In genomic region chr13:46896346-46897138, GRCh38 we compare ENCODE assay signal across 8 cellular contexts. TPM values are rescaled to one million over a fixed set of nuclear protein-coding genes. Genes with fewer than 3 reads are reported as not detected.
A peak's percentile ranks its signal among the peaks of the same experiment; 100 is the strongest.
DNase-seq lines count a peak whose midpoint lies in the region; ATAC-seq and TF ChIP-seq lines count a peak whose summit lies in the region.

TSS of gene HTR2A (minus strand) at chr13:46897053. CDS start at chr13:46895906, 1,147 bp downstream.

- intact Hi-C loops in activated T-helper 1 cell treated with anti-CD3 and anti-CD28 coated beads, Interleukin-12 subunit alpha, Interleukin-12 subunit beta, Interleukin-2, Interleukin-4 antibody, amounts not matched to agents 30 ng/mL and 10 ng/mL and 1 ng/mL, durations not matched to agents 14 hours and 24 hours and 36 hours (cut with micrococcal nuclease): loop anchor here (10.0 kb wide), 1 partner anchor 878 kb away; no protein-coding TSS in a partner anchor

- no peaks in the 10 kb centered on the region; the same call in 1 of the 2 replicates for H3K27me3 ChIP-seq in BLaER1

- no peaks in the 10 kb centered on the region for H3K9me3 Mint-ChIP-seq in activated T-helper 1 cell treated with anti-CD3 and anti-CD28 coated beads, Interleukin-12 subunit alpha, Interleukin-12 subunit beta, Interleukin-2, Interleukin-4 antibody, amounts not matched to agents 30 ng/mL and 10 ng/mL and 1 ng/mL, durations not matched to agents 14 hours and 24 hours and 36 hours

- H3K4me3 ChIP-seq in BLaER1 (no peak within 1 kb of the TSS), coronary artery (peak within 1 kb of the TSS; percentile 76)

- peaks cover 27% of the 10 kb centered on the region for H3K4me1 ChIP-seq in BLaER1

- no peaks in the 10 kb centered on the region for H3K36me3 ChIP-seq in BLaER1

- no peak for TF ChIP-seq CTCF in coronary artery (IDR thresholded peaks at IDR 0.05)

- H3K9ac ChIP-seq in BLaER1: no peak within 1 kb of the TSS

- ATAC-seq in GM19023 (IDR thresholded peaks at IDR 0.05; ENCODE audit: unreplicated experiment): no peak

- no peaks in the 10 kb centered on the region for H3K36me3 Mint-ChIP-seq in activated T-helper 1 cell treated with anti-CD3 and anti-CD28 coated beads, Interleukin-12 subunit alpha, Interleukin-12 subunit beta, Interleukin-2, Interleukin-4 antibody, amounts not matched to agents 30 ng/mL and 10 ng/mL and 1 ng/mL, durations not matched to agents 14 hours and 24 hours and 36 hours (ENCODE audit: low read depth)

- peak within 1 kb of the TSS; percentile 36 for H3K4me2 ChIP-seq in BLaER1

- DNase-seq in MV-4-11 (lab: John Stamatoyannopoulos, UW): peak; percentile 2
- no peak for DNase-seq in coronary artery (ENCODE audit: low spot score)
- peak; percentile 56 for DNase-seq in myocyte (ENCODE audit: low read depth)
- DNase-seq in activated T-helper 1 cell treated with anti-CD3 and anti-CD28 coated beads, Interleukin-12 subunit alpha, Interleukin-12 subunit beta, Interleukin-2, Interleukin-4 antibody, amounts not matched to agents 30 ng/mL and 10 ng/mL and 1 ng/mL, durations not matched to agents 14 hours and 24 hours and 36 hours (ENCODE audit: low spot score): no peak
- DNase-seq in GM19238 (ENCODE audit: insufficient read length, low spot score): no peak
- DNase-seq in activated gamma-delta T cell treated with Interleukin-2 at 50 U/mL for 16 hours: no peak

- peaks cover 60% of the 10 kb centered on the region for H3K27me3 Mint-ChIP-seq in activated T-helper 1 cell treated with anti-CD3 and anti-CD28 coated beads, Interleukin-12 subunit alpha, Interleukin-12 subunit beta, Interleukin-2, Interleukin-4 antibody, amounts not matched to agents 30 ng/mL and 10 ng/mL and 1 ng/mL, durations not matched to agents 14 hours and 24 hours and 36 hours (ENCODE audit: insufficient read depth)

- no peak within 1 kb of the TSS for H3K27ac ChIP-seq in BLaER1
- peak within 1 kb of the TSS; percentile 67 to 89 for H3K27ac ChIP-seq in coronary artery

- H3K4me1 Mint-ChIP-seq in activated T-helper 1 cell treated with anti-CD3 and anti-CD28 coated beads, Interleukin-12 subunit alpha, Interleukin-12 subunit beta, Interleukin-2, Interleukin-4 antibody, amounts not matched to agents 30 ng/mL and 10 ng/mL and 1 ng/mL, durations not matched to agents 14 hours and 24 hours and 36 hours (ENCODE audit: low read depth): peaks cover 7% of the 10 kb centered on the region

- no peaks in the 10 kb centered on the region for H4K20me1 ChIP-seq in BLaER1

- no peak within 1 kb of the TSS for H3K4me3 Mint-ChIP-seq in activated T-helper 1 cell treated with anti-CD3 and anti-CD28 coated beads, Interleukin-12 subunit alpha, Interleukin-12 subunit beta, Interleukin-2, Interleukin-4 antibody, amounts not matched to agents 30 ng/mL and 10 ng/mL and 1 ng/mL, durations not matched to agents 14 hours and 24 hours and 36 hours

- H3K9me3 ChIP-seq in BLaER1: no peaks in the 10 kb centered on the region

- H3K27ac Mint-ChIP-seq in activated T-helper 1 cell treated with anti-CD3 and anti-CD28 coated beads, Interleukin-12 subunit alpha, Interleukin-12 subunit beta, Interleukin-2, Interleukin-4 antibody, amounts not matched to agents 30 ng/mL and 10 ng/mL and 1 ng/mL, durations not matched to agents 14 hours and 24 hours and 36 hours: no peak within 1 kb of the TSS

RNA-seq across cellular contexts. Expression of gene HTR2A, which starts in this region (rescaled TPM):
- total RNA-seq in myocyte: 0.29 and 1.0 TPM in 2 replicates
- 9.6 TPM for polyA plus RNA-seq in myocyte (2012)
- total RNA-seq in activated T-helper 1 cell treated with anti-CD3 and anti-CD28 coated beads, Interleukin-12 subunit alpha, Interleukin-12 subunit beta, Interleukin-2, Interleukin-4 antibody, amounts not matched to agents 30 ng/mL and 10 ng/mL and 1 ng/mL, durations not matched to agents 14 hours and 24 hours and 36 hours: not detected in 2 replicates

Comparison
In these comparisons a context has a peak if more than half of its experiments do, and no peak if none do; other contexts are left out.
1. DNase-seq: peak in MV-4-11 (single experiment) and myocyte (single experiment); none in coronary artery (single experiment), activated T-helper 1 cell treated with anti-CD3 and anti-CD28 coated beads, Interleukin-12 subunit alpha, Interleukin-12 subunit beta, Interleukin-2, Interleukin-4 antibody, amounts not matched to agents 30 ng/mL and 10 ng/mL and 1 ng/mL, durations not matched to agents 14 hours and 24 hours and 36 hours (single experiment), GM19238 (single experiment) and activated gamma-delta T cell treated with Interleukin-2 at 50 U/mL for 16 hours (single experiment).